39 cellular contexts compared by ENCODE assay signal in the genomic region with DNA sequence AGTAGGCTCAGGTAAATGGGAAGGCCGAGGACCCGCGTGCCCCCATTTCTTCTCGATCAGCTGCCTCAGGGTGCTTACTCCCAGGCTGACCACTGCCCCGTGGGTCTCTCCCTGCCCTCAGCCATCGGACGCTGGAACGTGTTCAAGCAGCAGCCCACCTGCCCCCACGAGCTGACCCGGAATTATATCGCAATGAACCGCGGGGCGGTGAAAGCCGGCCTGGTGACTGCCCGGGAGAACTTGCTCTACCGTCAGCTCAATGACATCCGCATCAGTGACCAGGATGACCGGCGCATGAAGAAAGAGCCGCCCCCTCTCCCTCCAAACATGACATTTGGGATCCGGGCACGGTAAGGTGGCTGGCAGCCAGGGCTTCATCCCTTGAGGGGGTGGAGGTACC.
"Had no signal": no experiment of that assay in that cellular context is flagged by ENCODE, and none has a peak within 500 bp of the region (broad histone marks: within the 10 kb centered on the region; RNA-seq: fewer than 3 reads in every experiment).

No MANE protein-coding gene starts in this region.

- H3K27ac ChIP-seq: adrenal gland, ascending aorta, body of pancreas, brain microvascular endothelial cell, breast epithelium, cardiac muscle cell had no signal

- H3K36me3 Mint-ChIP-seq: activated naive CD4-positive, alpha-beta T cell treated with anti-CD3 and anti-CD28 coated beads, Interleukin-2, amount 10 ng/mL, durations not matched to agents 7 days and 5 days; activated naive CD4-positive, alpha-beta T cell treated with anti-CD3 and anti-CD28 coated beads, Interleukin-2, amount 50 U/mL, for 24 hours; activated naive CD4-positive, alpha-beta T cell treated with anti-CD3 and anti-CD28 coated beads, Interleukin-2, amount 50 U/mL, for 72 hours; activated naive CD8-positive, alpha-beta T cell; activated naive CD8-positive, alpha-beta T cell treated with anti-CD3 and anti-CD28 coated beads for 36 hours; activated naive CD8-positive, alpha-beta T cell treated with anti-CD3 and anti-CD28 coated beads, Interleukin-2, amount 10 ng/mL, durations not matched to agents 7 days and 5 days; brain had no signal

- H3K4me1 ChIP-seq: adrenal gland, ascending aorta, body of pancreas, breast epithelium had no signal

- H3K9me3 ChIP-seq: adrenal gland, body of pancreas, breast epithelium had no signal

- H3K27ac Mint-ChIP-seq: activated naive CD4-positive, alpha-beta T cell treated with anti-CD3 and anti-CD28 coated beads for 36 hours; activated naive CD4-positive, alpha-beta T cell treated with anti-CD3 and anti-CD28 coated beads, Interleukin-2, amount 10 ng/mL, durations not matched to agents 7 days and 5 days; activated naive CD4-positive, alpha-beta T cell treated with anti-CD3 and anti-CD28 coated beads, Interleukin-2, amount 50 U/mL, for 24 hours; activated naive CD4-positive, alpha-beta T cell treated with anti-CD3 and anti-CD28 coated beads, Interleukin-2, amount 50 U/mL, for 72 hours; activated naive CD8-positive, alpha-beta T cell; activated naive CD8-positive, alpha-beta T cell treated with anti-CD3 and anti-CD28 coated beads for 36 hours; activated naive CD8-positive, alpha-beta T cell treated with anti-CD3 and anti-CD28 coated beads, Interleukin-2, amount 10 ng/mL, durations not matched to agents 7 days and 5 days; activated naive CD8-positive, alpha-beta T cell treated with anti-CD3 and anti-CD28 coated beads, Interleukin-2, amount 50 U/mL, for 24 hours; activated T-cell treated with anti-CD3 and anti-CD28 coated beads, Interleukin-2, amount 50 U/mL, for 24 hours; activated T-cell treated with anti-CD3 and anti-CD28 coated beads, Interleukin-2, amount 50 U/mL, for 72 hours; activated T-helper 1 cell treated with anti-CD3 and anti-CD28 coated beads, Interleukin-12 subunit alpha, Interleukin-12 subunit beta, Interleukin-2, Interleukin-4 antibody, amounts not matched to agents 30 ng/mL and 10 ng/mL and 1 ng/mL, durations not matched to agents 14 hours and 24 hours and 36 hours; activated T-helper 17 cell treated with anti-CD3 and anti-CD28 coated beads, Interleukin-2, amount 50 U/mL, for 72 hours; activated T-helper 2 cell treated with anti-CD3 and anti-CD28 coated beads, Interferon-gamma antibody, Interleukin-2, Interleukin-4, amounts not matched to agents 10 μg/mL and 5 μg/mL and 100 μg/mL, durations not matched to agents 14 hours and 24 hours and 36 hours; brain had no signal

- H3K4me3 ChIP-seq: adrenal gland, ascending aorta, body of pancreas, breast epithelium, cardiac muscle cell had no signal

- H3K9me3 Mint-ChIP-seq: activated naive CD4-positive, alpha-beta T cell treated with anti-CD3 and anti-CD28 coated beads for 36 hours; activated naive CD4-positive, alpha-beta T cell treated with anti-CD3 and anti-CD28 coated beads, Interleukin-2, amount 10 ng/mL, durations not matched to agents 7 days and 5 days; activated naive CD4-positive, alpha-beta T cell treated with anti-CD3 and anti-CD28 coated beads, Interleukin-2, amount 50 U/mL, for 24 hours; activated naive CD4-positive, alpha-beta T cell treated with anti-CD3 and anti-CD28 coated beads, Interleukin-2, amount 50 U/mL, for 72 hours; activated naive CD8-positive, alpha-beta T cell treated with anti-CD3 and anti-CD28 coated beads for 36 hours; activated naive CD8-positive, alpha-beta T cell treated with anti-CD3 and anti-CD28 coated beads, Interleukin-2, amount 10 ng/mL, durations not matched to agents 7 days and 5 days; activated naive CD8-positive, alpha-beta T cell treated with anti-CD3 and anti-CD28 coated beads, Interleukin-2, amount 50 U/mL, for 24 hours; activated T-cell treated with anti-CD3 and anti-CD28 coated beads, Interleukin-2, amount 50 U/mL, for 24 hours; activated T-cell treated with anti-CD3 and anti-CD28 coated beads, Interleukin-2, amount 50 U/mL, for 4 hours; activated T-cell treated with anti-CD3 and anti-CD28 coated beads, Interleukin-2, amount 50 U/mL, for 72 hours; activated T-helper 1 cell treated with anti-CD3 and anti-CD28 coated beads, Interleukin-12 subunit alpha, Interleukin-12 subunit beta, Interleukin-2, Interleukin-4 antibody, amounts not matched to agents 30 ng/mL and 10 ng/mL and 1 ng/mL, durations not matched to agents 14 hours and 24 hours and 36 hours; activated T-helper 17 cell treated with anti-CD3 and anti-CD28 coated beads, Interleukin-2, amount 50 U/mL, for 72 hours; activated T-helper 2 cell treated with anti-CD3 and anti-CD28 coated beads, Interferon-gamma antibody, Interleukin-2, Interleukin-4, amounts not matched to agents 10 μg/mL and 5 μg/mL and 100 μg/mL, durations not matched to agents 14 hours and 24 hours and 36 hours; central memory CD8-positive, alpha-beta T cell had no signal

- H3K36me3 ChIP-seq: adrenal gland, ascending aorta, brain microvascular endothelial cell, breast epithelium, cardiac muscle cell had no signal

- H3K4me1 Mint-ChIP-seq: activated naive CD4-positive, alpha-beta T cell treated with anti-CD3 and anti-CD28 coated beads, Interleukin-2, amount 10 ng/mL, durations not matched to agents 7 days and 5 days; activated naive CD4-positive, alpha-beta T cell treated with anti-CD3 and anti-CD28 coated beads, Interleukin-2, amount 50 U/mL, for 24 hours; activated naive CD8-positive, alpha-beta T cell treated with anti-CD3 and anti-CD28 coated beads, Interleukin-2, amount 10 ng/mL, durations not matched to agents 7 days and 5 days; activated naive CD8-positive, alpha-beta T cell treated with anti-CD3 and anti-CD28 coated beads, Interleukin-2, amount 50 U/mL, for 24 hours; activated T-helper 17 cell treated with anti-CD3 and anti-CD28 coated beads, Interleukin-2, amount 50 U/mL, for 72 hours; central memory CD8-positive, alpha-beta T cell had no signal

- ATAC-seq: activated naive CD4-positive, alpha-beta T cell treated with anti-CD3 and anti-CD28 coated beads, Interleukin-2, amount 50 U/mL, for 72 hours; activated naive CD8-positive, alpha-beta T cell treated with anti-CD3 and anti-CD28 coated beads, Interleukin-2, amount 50 U/mL, for 24 hours; activated T-cell treated with anti-CD3 and anti-CD28 coated beads, Interleukin-2, amount 50 U/mL, for 4 hours; activated T-cell treated with anti-CD3 and anti-CD28 coated beads, Interleukin-2, amount 50 U/mL, for 72 hours; activated T-helper 17 cell treated with anti-CD3 and anti-CD28 coated beads, Interleukin-2, amount 50 U/mL, for 72 hours; body of pancreas had no signal

- H3K27me3 ChIP-seq: ascending aorta, body of pancreas, cardiac muscle cell had no signal

- DNase-seq: activated effector memory CD4-positive, alpha-beta T cell treated with anti-CD3 and anti-CD28 coated beads, Interleukin-2, amount 50 U/mL, for 16 hours; activated effector memory CD4-positive, alpha-beta T cell treated with Interleukin-2 at 50 U/mL for 16 hours; activated gamma-delta T cell; activated gamma-delta T cell treated with Interleukin-2 at 50 U/mL for 16 hours; activated naive CD4-positive, alpha-beta T cell; activated naive CD4-positive, alpha-beta T cell treated with anti-CD3 and anti-CD28 coated beads for 36 hours; activated naive CD4-positive, alpha-beta T cell treated with anti-CD3 and anti-CD28 coated beads, Interleukin-2, amount 10 ng/mL, durations not matched to agents 7 days and 5 days; activated naive CD4-positive, alpha-beta T cell treated with anti-CD3 and anti-CD28 coated beads, Interleukin-2, amount 50 U/mL, for 16 hours; activated naive CD4-positive, alpha-beta T cell treated with Interleukin-2 at 50 U/mL for 16 hours; activated naive CD8-positive, alpha-beta T cell treated with anti-CD3 and anti-CD28 coated beads for 36 hours; activated naive CD8-positive, alpha-beta T cell treated with anti-CD3 and anti-CD28 coated beads, Interleukin-2, amount 10 ng/mL, durations not matched to agents 7 days and 5 days; activated naive CD8-positive, alpha-beta T cell treated with anti-CD3 and anti-CD28 coated beads, Interleukin-2, amount 50 U/mL, for 24 hours; activated T-cell treated with anti-CD3 and anti-CD28 coated beads for 4 hours; activated T-cell treated with anti-CD3 and anti-CD28 coated beads, Interleukin-2, amount 50 U/mL, for 1 hour; activated T-cell treated with anti-CD3 and anti-CD28 coated beads, Interleukin-2, amount 50 U/mL, for 24 hours; activated T-cell treated with anti-CD3 and anti-CD28 coated beads, Interleukin-2, amount 50 U/mL, for 4 hours; activated T-cell treated with anti-CD3 and anti-CD28 coated beads, Interleukin-2, amount 50 U/mL, for 48 hours; activated T-cell treated with anti-CD3 and anti-CD28 coated beads, Interleukin-2, amount 50 U/mL, for 72 hours; adrenal gland; amniotic stem cell; amygdala; anterior cingulate cortex; aorta; body of pancreas; brain microvascular endothelial cell; caudate nucleus; central memory CD4-positive, alpha-beta T cell; cerebellar nuclear complex had no signal

- H3K4me3 Mint-ChIP-seq: activated naive CD4-positive, alpha-beta T cell treated with anti-CD3 and anti-CD28 coated beads for 36 hours; activated naive CD4-positive, alpha-beta T cell treated with anti-CD3 and anti-CD28 coated beads, Interleukin-2, amount 10 ng/mL, durations not matched to agents 7 days and 5 days; activated naive CD4-positive, alpha-beta T cell treated with anti-CD3 and anti-CD28 coated beads, Interleukin-2, amount 50 U/mL, for 24 hours; activated naive CD8-positive, alpha-beta T cell; activated naive CD8-positive, alpha-beta T cell treated with anti-CD3 and anti-CD28 coated beads for 36 hours; activated naive CD8-positive, alpha-beta T cell treated with anti-CD3 and anti-CD28 coated beads, Interleukin-2, amount 10 ng/mL, durations not matched to agents 7 days and 5 days; activated naive CD8-positive, alpha-beta T cell treated with anti-CD3 and anti-CD28 coated beads, Interleukin-2, amount 50 U/mL, for 24 hours; activated T-cell treated with anti-CD3 and anti-CD28 coated beads, Interleukin-2, amount 50 U/mL, for 24 hours; activated T-cell treated with anti-CD3 and anti-CD28 coated beads, Interleukin-2, amount 50 U/mL, for 4 hours; activated T-cell treated with anti-CD3 and anti-CD28 coated beads, Interleukin-2, amount 50 U/mL, for 72 hours; activated T-helper 1 cell treated with anti-CD3 and anti-CD28 coated beads, Interleukin-12 subunit alpha, Interleukin-12 subunit beta, Interleukin-2, Interleukin-4 antibody, amounts not matched to agents 30 ng/mL and 10 ng/mL and 1 ng/mL, durations not matched to agents 14 hours and 24 hours and 36 hours; activated T-helper 17 cell treated with anti-CD3 and anti-CD28 coated beads, Interleukin-2, amount 50 U/mL, for 72 hours; brain; central memory CD8-positive, alpha-beta T cell had no signal
